11 cellular contexts compared by ENCODE assay signal in the genomic region with DNA sequence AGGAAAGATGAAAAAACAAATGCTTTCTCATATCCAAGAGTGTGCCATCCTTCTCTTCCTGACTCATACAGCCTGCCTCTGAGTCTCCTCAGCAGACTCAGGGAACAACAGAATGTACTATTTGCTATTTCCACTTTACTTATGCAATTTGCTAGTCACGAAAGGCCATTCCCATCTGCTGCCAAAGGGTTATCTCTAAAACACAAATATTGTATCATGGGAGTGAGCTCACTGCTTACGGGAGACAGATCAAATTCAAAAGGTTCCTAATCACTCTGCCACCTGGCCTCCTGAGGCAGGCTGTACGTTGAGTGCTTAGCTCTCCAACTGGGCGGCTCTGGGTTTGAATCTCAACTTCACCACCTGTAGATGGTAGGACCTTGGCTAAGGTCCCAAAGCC.
DNase-seq lines count a peak whose midpoint lies in the region; ATAC-seq and TF ChIP-seq lines count a peak whose summit lies in the region.
"Had no signal": no experiment of that assay in that cellular context is flagged by ENCODE, and none has a peak within 500 bp of the region (broad histone marks: within the 10 kb centered on the region; RNA-seq: fewer than 3 reads in every experiment).

No MANE protein-coding gene starts in this region.

- no peaks in the 10 kb centered on the region for H3K27me3 Mint-ChIP-seq in activated naive CD4-positive, alpha-beta T cell treated with anti-CD3 and anti-CD28 coated beads for 36 hours (ENCODE audit: low read depth)

- TF ChIP-seq POLR2A in heart left ventricle (IDR thresholded peaks at IDR 0.05), result peak in 1 of 2 donors; percentile 16

- no peak for TF ChIP-seq CTCF in RWPE2 (IDR thresholded peaks at IDR 0.05; ENCODE audit: poor library complexity, severe bottlenecking)
- TF ChIP-seq CTCF in heart left ventricle (IDR thresholded peaks at IDR 0.05), result no peak

- H3K4me3 Mint-ChIP-seq in activated naive CD4-positive, alpha-beta T cell treated with anti-CD3 and anti-CD28 coated beads for 36 hours, result no peak overlapping the region

- H3K4me3 ChIP-seq in RWPE2 (ENCODE audit: severe bottlenecking) (no peak overlapping the region), heart left ventricle (no peak overlapping the region), subcutaneous abdominal adipose tissue (ENCODE audit: low read depth in 1 of 5, low read length in 5 of 5) (no peak overlapping the region)
- H3K4me3 ChIP-seq: thoracic aorta had no signal

- H3K36me3 ChIP-seq in RWPE2 (ENCODE audit: low read depth), result no peaks in the 10 kb centered on the region
- no peaks in the 10 kb centered on the region for H3K36me3 ChIP-seq in heart left ventricle
- H3K36me3 ChIP-seq in subcutaneous abdominal adipose tissue (ENCODE audit: control insufficient read depth in 5 of 5, insufficient read depth in 5 of 5, low read length in 5 of 5), result no peaks in the 10 kb centered on the region
- H3K36me3 ChIP-seq: thoracic aorta had no signal

- H3K27ac Mint-ChIP-seq in activated naive CD4-positive, alpha-beta T cell treated with anti-CD3 and anti-CD28 coated beads for 36 hours, result no peak overlapping the region

- H3K27me3 ChIP-seq in RWPE2 (ENCODE audit: insufficient read depth, poor library complexity, severe bottlenecking), result no peaks in the 10 kb centered on the region
- no peaks in the 10 kb centered on the region for H3K27me3 ChIP-seq in heart left ventricle
- H3K27me3 ChIP-seq in subcutaneous abdominal adipose tissue (ENCODE audit: control insufficient read depth in 5 of 5, insufficient read depth in 4 of 5, low read length in 5 of 5), result no peaks in the 10 kb centered on the region

- H3K4me1 ChIP-seq in RWPE2 (ENCODE audit: insufficient read depth, poor library complexity, severe bottlenecking), result peaks cover 33% of the 10 kb centered on the region
- H3K4me1 ChIP-seq in heart left ventricle, result peaks cover 1 to 42% (median 22%) of the 10 kb centered on the region in 12 donors
- H3K4me1 ChIP-seq in subcutaneous abdominal adipose tissue (ENCODE audit: control insufficient read depth in 5 of 5, insufficient read depth in 5 of 5, low read length in 5 of 5), result peaks cover 12 to 37% (median 33%) of the 10 kb centered on the region in 5 donors

- no peaks in the 10 kb centered on the region for H3K4me1 Mint-ChIP-seq in activated naive CD4-positive, alpha-beta T cell treated with anti-CD3 and anti-CD28 coated beads for 36 hours (ENCODE audit: low read depth)

- intact Hi-C loops in heart left ventricle (cut with DNase I), result loop anchor here in 3 of 10 donors (10.0 kb wide), 2 partner anchors 46 to 86 kb away; no protein-coding TSS in a partner anchor
- intact Hi-C loops in activated naive CD4-positive, alpha-beta T cell treated with anti-CD3 and anti-CD28 coated beads for 36 hours (cut with micrococcal nuclease), result no loop called here

- 17 to 36% (median 27%) methylated on average over 4 of the region's 4 CpGs for WGBS in heart left ventricle, 4 donors

- DNase-seq in NCI-H345 (lab: John Stamatoyannopoulos, UW) (peak; percentile 38), NCI-H345 treated with DMSO at 0.1 percent for 48 hours (lab: John Stamatoyannopoulos, UW; ENCODE audit: unreplicated experiment) (no peak), RWPE2 (ENCODE audit: low spot score) (no peak), heart left ventricle (peak in 1 of 5 donors; percentile 61), amygdala (lab: John Stamatoyannopoulos, UW) (no peak)
- DNase-seq in activated naive CD4-positive, alpha-beta T cell treated with anti-CD3 and anti-CD28 coated beads for 36 hours, result no peak
- DNase-seq: activated CD8-positive, alpha-beta memory T cell treated with anti-CD3 and anti-CD28 coated beads, Interleukin-2, amount 50 U/mL, for 4 hours; GDM1 had no signal

- ATAC-seq in RWPE2 (ENCODE audit: low read depth) (peak; percentile 50), heart left ventricle (peak; percentile 55 to 87 (median 78)), HG03378 (IDR thresholded peaks at IDR 0.05; ENCODE audit: unreplicated experiment) (no peak)

- H3K27ac ChIP-seq in RWPE2 (ENCODE audit: poor library complexity, severe bottlenecking), result peak overlapping the region; percentile 46
- peak overlapping the region in 8 of 12 donors; percentile 6 to 74 (median 24) for H3K27ac ChIP-seq in heart left ventricle
- peak overlapping the region; percentile 45 for H3K27ac ChIP-seq in subcutaneous abdominal adipose tissue (ENCODE audit: low read depth, low read length)

- H3K36me3 Mint-ChIP-seq in activated naive CD4-positive, alpha-beta T cell treated with anti-CD3 and anti-CD28 coated beads for 36 hours (ENCODE audit: low read depth), result no peaks in the 10 kb centered on the region

- no peaks in the 10 kb centered on the region for H3K9me3 ChIP-seq in RWPE2 (ENCODE audit: severe bottlenecking)
- no peaks in the 10 kb centered on the region for H3K9me3 ChIP-seq in heart left ventricle
- H3K9me3 ChIP-seq in subcutaneous abdominal adipose tissue (ENCODE audit: control insufficient read depth in 5 of 5, low read length in 5 of 5), result no peaks in the 10 kb centered on the region
- H3K9me3 ChIP-seq: thoracic aorta had no signal

- H3K9me3 Mint-ChIP-seq in activated naive CD4-positive, alpha-beta T cell treated with anti-CD3 and anti-CD28 coated beads for 36 hours, result no peaks in the 10 kb centered on the region

- no peak overlapping the region for H3K9ac ChIP-seq in subcutaneous abdominal adipose tissue (ENCODE audit: low read length in 5 of 5)

- CTCF ChIA-PET in activated naive CD4-positive, alpha-beta T cell treated with anti-CD3 and anti-CD28 coated beads for 36 hours (lab: Charles Lee), result interaction anchor here (0.6 kb wide), 1 partner anchor 159 kb away, joined by 3 read pairs; no protein-coding TSS in a partner anchor
